ENCODE assay signal across 9 cellular contexts in genomic region chr5:122295138-122295537, GRCh38. TPM values are rescaled to one million over a fixed set of nuclear protein-coding genes. Genes with fewer than 3 reads are reported as not detected.
A peak's percentile ranks its signal among the peaks of the same experiment; 100 is the strongest.
DNase-seq lines count a peak whose midpoint lies in the region; ATAC-seq and TF ChIP-seq lines count a peak whose summit lies in the region.
"Had no signal": no experiment of that assay in that cellular context is flagged by ENCODE, and none has a peak within 500 bp of the region (broad histone marks: within the 10 kb centered on the region; RNA-seq: fewer than 3 reads in every experiment).

No MANE protein-coding gene starts in this region.

- TF ChIP-seq CTCF in GM10266 (IDR thresholded peaks at IDR 0.05; ENCODE audit: control insufficient read depth, insufficient read depth, low read depth, missing control alignments) (peak; percentile 40), liver (IDR thresholded peaks at IDR 0.05; ENCODE audit: low read depth, low read length, missing input control) (peak; percentile 18)

- peak; percentile 40 to 52 for TF ChIP-seq RAD21 in liver (IDR thresholded peaks at IDR 0.05)

- H3K4me1 ChIP-seq in liver (ENCODE audit: control insufficient read depth in 4 of 4, insufficient read depth in 4 of 4, low read length in 3 of 4) = no peaks in the 10 kb centered on the region

- H3K27ac ChIP-seq in liver (ENCODE audit: low read depth in 1 of 2, low read length in 2 of 2) = no peak overlapping the region

- POLR2A ChIA-PET in HEK293T (lab: Yijun Ruan, JAX) = no interaction called here

- H3K27me3 ChIP-seq in liver (ENCODE audit: control insufficient read depth in 4 of 4, insufficient read depth in 4 of 4, low read length in 3 of 4) = peaks cover 0 to 3% (median 1%) of the 10 kb centered on the region in 4 donors

- H3K36me3 ChIP-seq in liver (ENCODE audit: control insufficient read depth in 4 of 4, insufficient read depth in 3 of 4, low read depth in 1 of 4, low read length in 3 of 4) = no peaks in the 10 kb centered on the region

- WGBS in liver = 47% methylated on average over 2 of the region's 2 CpGs

- DNase-seq in GM10266 (ENCODE audit: extremely low spot score) = no peak
- DNase-seq in HEK293T (ENCODE audit: extremely low spot score) = peak; percentile 40
- DNase-seq in RKO (ENCODE audit: low spot score) = peak; percentile 22
- no peak for DNase-seq in germinal center (ENCODE audit: low spot score)
- DNase-seq in central memory CD4-positive, alpha-beta T cell = no peak
- DNase-seq: NCI-H510A treated with DMSO at 0.1 percent for 48 hours had no signal

- H3K9ac ChIP-seq in liver (ENCODE audit: low read depth in 1 of 2, low read length in 2 of 2) = no peak overlapping the region

- CTCF ChIA-PET in HEK293T (lab: Yijun Ruan, JAX) = interaction anchor here (0.6 to 1.1 kb wide), 4 partner anchors 8 to 119 kb away, joined by 3 to 8 read pairs (median 5); no protein-coding TSS in a partner anchor

- H3K9me3 ChIP-seq in liver (ENCODE audit: control insufficient read depth in 4 of 4, low read length in 3 of 4) = no peaks in the 10 kb centered on the region

- no peak for ATAC-seq in HG02852 (IDR thresholded peaks at IDR 0.05; ENCODE audit: unreplicated experiment)
- ATAC-seq in HG03025 (IDR thresholded peaks at IDR 0.05; ENCODE audit: low FRiP score, unreplicated experiment) = no peak

- no peak overlapping the region for H3K4me3 ChIP-seq in liver (ENCODE audit: low read depth in 1 of 3, low read length in 3 of 3)

TF ChIP-seq in HEK293T, 16 proteins besides CTCF, POLR2A, EP300 and RAD21:
- TF ChIP-seq PKNOX1 (IDR thresholded peaks at IDR 0.05) (no peak), FOXA1 (IDR thresholded peaks at IDR 0.05) (no peak), LEF1 (IDR thresholded peaks at IDR 0.05; ENCODE audit: borderline replicate concordance) (no peak), ZNF384 (IDR thresholded peaks at IDR 0.05) (no peak), FOXK2 (IDR thresholded peaks at IDR 0.05) (no peak), ELF4 (IDR thresholded peaks at IDR 0.05) (no peak), NFRKB (IDR thresholded peaks at IDR 0.05) (no peak), ARNT (IDR thresholded peaks at IDR 0.05) (no peak), L3MBTL2 (conservative IDR thresholded peaks at IDR 0.05) (no peak), BHLHE40 (IDR thresholded peaks at IDR 0.05; ENCODE audit: borderline replicate concordance) (no peak), FOXM1 (IDR thresholded peaks at IDR 0.05; ENCODE audit: borderline replicate concordance) (no peak), SP1 (IDR thresholded peaks at IDR 0.05) (no peak), CTBP1 (IDR thresholded peaks at IDR 0.05; ENCODE audit: borderline replicate concordance) (no peak), SUZ12 (IDR thresholded peaks at IDR 0.05) (no peak), TARDBP (IDR thresholded peaks at IDR 0.05) (no peak), HDGF (IDR thresholded peaks at IDR 0.05; ENCODE audit: borderline replicate concordance) (no peak)

TF ChIP-seq in liver, 16 proteins besides CTCF, POLR2A, EP300 and RAD21:
- TF ChIP-seq HNF4G (IDR thresholded peaks at IDR 0.05) (no peak), NR2F2 (IDR thresholded peaks at IDR 0.05) (no peak), TAF1 (conservative IDR thresholded peaks at IDR 0.05) (no peak), JUND (IDR thresholded peaks at IDR 0.05) (no peak), GABPA (IDR thresholded peaks at IDR 0.05 in 1 of 2, conservative IDR thresholded peaks at IDR 0.05 in 1 of 2) (no peak), EGR1 (IDR thresholded peaks at IDR 0.05; ENCODE audit: low read depth in 2 of 2) (no peak), ZBTB33 (IDR thresholded peaks at IDR 0.05) (no peak), MAX (IDR thresholded peaks at IDR 0.05) (no peak), FOXA2 (IDR thresholded peaks at IDR 0.05) (no peak), SP1 (IDR thresholded peaks at IDR 0.05) (no peak), YY1 (IDR thresholded peaks at IDR 0.05) (no peak), HNF4A (conservative IDR thresholded peaks at IDR 0.05) (no peak), FOXA1 (IDR thresholded peaks at IDR 0.05) (no peak), RXRA (IDR thresholded peaks at IDR 0.05) (no peak)
TF ChIP-seq in liver: peak in this region for 0.

RNA-seq across cellular contexts. Expression of gene SNCAIP, which starts 16.9 kb away (rescaled TPM):
- total RNA-seq in liver = under 1 TPM; 0.50 to 0.98 TPM
- polyA plus RNA-seq in liver = 1 to 10 TPM in 1 of 2 donors, under 1 TPM in 1; 0.17 to 2.1 TPM

Comparison
In these comparisons a context has a peak if more than half of its experiments do, and no peak if none do; other contexts are left out.
1. DNase-seq: peak in HEK293T (single experiment) and RKO (single experiment); none in GM10266 (single experiment), germinal center (single experiment) and central memory CD4-positive, alpha-beta T cell (single experiment).